In genomic region chr18:52544086-52544485, GRCh38 we compare ENCODE assay signal across 26 cellular contexts.
"Had no signal": no experiment of that assay in that cellular context is flagged by ENCODE, and none has a peak within 500 bp of the region (broad histone marks: within the 10 kb centered on the region; RNA-seq: fewer than 3 reads in every experiment).

No MANE protein-coding gene starts in this region.

- H3K4me3 ChIP-seq: stomach, suprapubic skin, testis, thoracic aorta, thyroid gland, tibial artery, tibial nerve, transverse colon, upper lobe of left lung, upper lobe of right lung, uterus, vagina had no signal

- H3K4me1 ChIP-seq: stomach, suprapubic skin, testis, thyroid gland, tibial artery, tibial nerve, transverse colon, upper lobe of left lung, upper lobe of right lung, uterus, vagina had no signal

- ATAC-seq: stimulated activated effector memory CD8-positive, alpha-beta T cell treated with anti-CD3 and anti-CD28 coated beads, Interleukin-12 subunit alpha, Interleukin-12 subunit beta, amount 100 ng/mL, for 72 hours; stimulated activated memory B cell treated with anti-CD40 and anti-IgM and Interleukin-4, amounts not matched to agents 10 μg/mL and 1 μg/mL and 100 μg/mL, for 72 hours; stimulated activated naive B cell treated with anti-CD40 and anti-IgM and Interleukin-4, amounts not matched to agents 10 μg/mL and 1 μg/mL and 100 μg/mL, for 72 hours; stimulated activated naive CD8-positive, alpha-beta T cell treated with anti-CD3 and anti-CD28 coated beads, Interleukin-15, amount 100 ng/mL, for 72 hours; stimulated activated naive CD8-positive, alpha-beta T cell treated with anti-CD3 and anti-CD28 coated beads, Interleukin-15, Interleukin-2, amounts not matched to agents 100 U/mL and 50 U/mL, for 24 hours; upper lobe of right lung had no signal

- H3K9me3 ChIP-seq: stomach, suprapubic skin, testis, thoracic aorta, thyroid gland, tibial artery, tibial nerve, transverse colon, upper lobe of left lung, upper lobe of right lung, uterus, vagina had no signal

- H3K27ac ChIP-seq: stomach, suprapubic skin, testis, thoracic aorta, thyroid gland, tibial artery, tibial nerve, transverse colon, upper lobe of left lung, upper lobe of right lung, uterus, vagina had no signal

- H3K36me3 ChIP-seq: stomach, suprapubic skin, thoracic aorta, thyroid gland, tibial artery, tibial nerve, transverse colon, upper lobe of left lung, upper lobe of right lung, uterus, vagina had no signal

- H3K27me3 ChIP-seq: stomach, suprapubic skin, testis, thyroid gland, tibial artery, tibial nerve, transverse colon, upper lobe of left lung, upper lobe of right lung, uterus, vagina had no signal

- DNase-seq: stimulated activated CD4-positive, alpha-beta T cell treated with anti-CD3 and anti-CD28 coated beads, Interleukin-2, amount 100 ng/mL, for 48 hours; stimulated activated CD4-positive, alpha-beta T cell treated with anti-CD3 and anti-CD28 coated beads, Interleukin-4, amount 100 ng/mL, for 1 hour; stimulated activated CD4-positive, alpha-beta T cell treated with anti-CD3 and anti-CD28 coated beads, Interleukin-4, amount 100 ng/mL, for 24 hours; stimulated activated CD4-positive, alpha-beta T cell treated with anti-CD3 and anti-CD28 coated beads, Interleukin-4, amount 100 ng/mL, for 4 hours; stimulated activated CD8-positive, alpha-beta memory T cell treated with anti-CD3 and anti-CD28 coated beads, Interleukin-4, amount 100 ng/mL, for 48 hours; stimulated activated naive B cell treated with anti-CD40 and anti-IgM and Interleukin-4, amounts not matched to agents 10 μg/mL and 1 μg/mL and 100 μg/mL, for 72 hours; stimulated activated naive CD4-positive, alpha-beta T cell; stimulated activated naive CD4-positive, alpha-beta T cell treated with Interleukin-2 at 50 U/mL for 16 hours; stimulated activated naive CD8-positive, alpha-beta T cell treated with anti-CD3 and anti-CD28 coated beads, Interleukin-15, amount 100 ng/mL, for 72 hours; stimulated activated naive CD8-positive, alpha-beta T cell treated with anti-CD3 and anti-CD28 coated beads, Interleukin-15, Interleukin-2, amounts not matched to agents 100 U/mL and 50 U/mL, for 24 hours; stomach; substantia nigra; testis; thyroid gland; tibial artery; transverse colon; trophoblast cell; upper lobe of left lung; upper lobe of right lung; uterus had no signal
